Comparison of ENCODE assay signal across 8 cellular contexts in genomic region chr7:24979863-24980694, GRCh38. TPM values are rescaled to one million over a fixed set of nuclear protein-coding genes. Genes with fewer than 3 reads are reported as not detected.
A peak's percentile ranks its signal among the peaks of the same experiment; 100 is the strongest.
DNase-seq lines count a peak whose midpoint lies in the region; ATAC-seq, FAIRE-seq and TF ChIP-seq lines count a peak whose summit lies in the region.

A gene with protein sequence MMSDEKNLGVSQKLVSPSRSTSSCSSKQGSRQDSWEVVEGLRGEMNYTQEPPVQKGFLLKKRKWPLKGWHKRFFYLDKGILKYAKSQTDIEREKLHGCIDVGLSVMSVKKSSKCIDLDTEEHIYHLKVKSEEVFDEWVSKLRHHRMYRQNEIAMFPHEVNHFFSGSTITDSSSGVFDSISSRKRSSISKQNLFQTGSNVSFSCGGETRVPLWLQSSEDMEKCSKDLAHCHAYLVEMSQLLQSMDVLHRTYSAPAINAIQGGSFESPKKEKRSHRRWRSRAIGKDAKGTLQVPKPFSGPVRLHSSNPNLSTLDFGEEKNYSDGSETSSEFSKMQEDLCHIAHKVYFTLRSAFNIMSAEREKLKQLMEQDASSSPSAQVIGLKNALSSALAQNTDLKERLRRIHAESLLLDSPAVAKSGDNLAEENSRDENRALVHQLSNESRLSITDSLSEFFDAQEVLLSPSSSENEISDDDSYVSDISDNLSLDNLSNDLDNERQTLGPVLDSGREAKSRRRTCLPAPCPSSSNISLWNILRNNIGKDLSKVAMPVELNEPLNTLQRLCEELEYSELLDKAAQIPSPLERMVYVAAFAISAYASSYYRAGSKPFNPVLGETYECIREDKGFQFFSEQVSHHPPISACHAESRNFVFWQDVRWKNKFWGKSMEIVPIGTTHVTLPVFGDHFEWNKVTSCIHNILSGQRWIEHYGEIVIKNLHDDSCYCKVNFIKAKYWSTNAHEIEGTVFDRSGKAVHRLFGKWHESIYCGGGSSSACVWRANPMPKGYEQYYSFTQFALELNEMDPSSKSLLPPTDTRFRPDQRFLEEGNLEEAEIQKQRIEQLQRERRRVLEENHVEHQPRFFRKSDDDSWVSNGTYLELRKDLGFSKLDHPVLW (minus strand): TSS chr7:24980178. CDS start chr7:24892472, 87,706 bp downstream.

- intact Hi-C loops in T-helper 1 cell treated with Interleukin-12 subunit alpha and Interleukin-12 subunit beta and Interleukin-4 antibody, amounts not matched to agents 30 ng/mL and 1 ng/mL, for 36 hours (cut with micrococcal nuclease) = loop anchor here (1.0 to 5.0 kb wide), 15 partner anchors 14 to 1448 kb away; partner anchors contain the start of genes CYCS, HNRNPA2B1 and TRA2A
- intact Hi-C loops in left ventricle myocardium superior (cut with micrococcal nuclease) (loop anchor here (5.0 to 10.0 kb wide), 2 partner anchors 58 to 155 kb away; no protein-coding TSS in a partner anchor), psoas muscle (cut with DNase I) (loop anchor here (2.0 to 10.0 kb wide), 6 partner anchors 73 to 168 kb away; no protein-coding TSS in a partner anchor)

- WGBS in psoas muscle, 3 donors = 0 to 1% (median 0%) methylated on average over 70 to 81 of the region's 81 CpGs

- DNase-seq in GM12891 (ENCODE audit: insufficient read length, low spot score) (peak; percentile 77), NCI-H1436 treated with DMSO at 0.1 percent for 48 hours (lab: John Stamatoyannopoulos, UW) (peak; percentile 70), amniotic stem cell (lab: John Stamatoyannopoulos, UW) (peak; percentile 94), left ventricle myocardium superior (peak; percentile 96), psoas muscle (peak; percentile 91 to 95), urothelium cell line (ENCODE audit: low spot score) (peak; percentile 96)

- no peaks in the 10 kb centered on the region for H3K27me3 ChIP-seq in psoas muscle (ENCODE audit: insufficient read depth in 3 of 3, low read length in 2 of 3)

- H3K27ac ChIP-seq in psoas muscle = peak within 1 kb of the TSS; percentile 83

- FAIRE-seq in GM12891 (lab: Jason Lieb, UNC) (peak; percentile 92), urothelium cell line (lab: Jason Lieb, UNC) (peak; percentile 13)

- H3K9me3 ChIP-seq in psoas muscle = no peaks in the 10 kb centered on the region

- no peak for TF ChIP-seq CTCF in psoas muscle (IDR thresholded peaks at IDR 0.05)

- peak; percentile 79 for ATAC-seq in HG02798 (IDR thresholded peaks at IDR 0.05; ENCODE audit: poor library complexity, unreplicated experiment)
- ATAC-seq in left ventricle myocardium superior = peak; percentile 96
- ATAC-seq in psoas muscle = peak; percentile 97 to 99 (median 97)

- peak within 1 kb of the TSS; percentile 76 for H3K4me3 ChIP-seq in psoas muscle

- H3K4me1 ChIP-seq in psoas muscle = no peaks in the 10 kb centered on the region

- no peak; the same call in 1 of the 2 replicates for TF ChIP-seq POLR2A in GM12891 (IDR thresholded peaks at IDR 0.05; ENCODE audit: low read depth, low read length)

- no peaks in the 10 kb centered on the region for H3K36me3 ChIP-seq in psoas muscle (ENCODE audit: insufficient read depth in 1 of 2, low read depth in 1 of 2)

TF ChIP-seq in GM12891, 5 proteins besides CTCF, POLR2A, EP300 and RAD21:
- TF ChIP-seq POLR2AphosphoS5 (IDR thresholded peaks at IDR 0.05; ENCODE audit: low read depth, low read length) (no peak; the same call in 1 of the 2 replicates), POU2F2 (IDR thresholded peaks at IDR 0.05; ENCODE audit: low read depth, low read length) (0 out of 2 replicates have a peak, but pooled peaks have one; percentile 3)

RNA-seq across cellular contexts. Expression of the gene that starts here (rescaled TPM):
- 12.5 TPM for polyA plus RNA-seq in GM12891 (2012; ENCODE audit: low read depth, missing spikeins)
- 73.2 and 74.0 TPM in 2 replicates for total RNA-seq in T-helper 1 cell treated with Interleukin-12 subunit alpha and Interleukin-12 subunit beta and Interleukin-4 antibody, amounts not matched to agents 30 ng/mL and 1 ng/mL, for 36 hours
- total RNA-seq in left ventricle myocardium superior (9.0 TPM), psoas muscle (1 to 10 TPM; 1.9 to 8.7 (median 3.8) TPM)
- 1 to 10 TPM; 4.2 to 6.2 (median 5.3) TPM for polyA plus RNA-seq in psoas muscle

Comparison
In these comparisons a context has a peak if more than half of its experiments do, and no peak if none do; other contexts are left out.
1. Peak in every context shown above with its lines: DNase-seq, ATAC-seq, H3K4me3 ChIP-seq and H3K27ac ChIP-seq.